2 cellular contexts compared by ENCODE assay signal in genomic region chr3:109372639-109373038, GRCh38.
TF ChIP-seq lines count a peak whose summit lies in the region.

No MANE protein-coding gene starts in this region.

TF ChIP-seq in HepG2, 621 proteins besides CTCF, POLR2A, EP300 and RAD21:
- TF ChIP-seq ZNF891 (CRISPR knock-in tag; IDR thresholded peaks at IDR 0.05) (no peak), SP140L (CRISPR knock-in tag; IDR thresholded peaks at IDR 0.05; ENCODE audit: borderline replicate concordance) (no peak), ZFP90 (CRISPR knock-in tag; IDR thresholded peaks at IDR 0.05; ENCODE audit: borderline replicate concordance) (no peak), CC2D1A (CRISPR knock-in tag; IDR thresholded peaks at IDR 0.05) (no peak), SMAD3 (CRISPR knock-in tag; IDR thresholded peaks at IDR 0.05) (no peak), JDP2 (CRISPR knock-in tag; IDR thresholded peaks at IDR 0.05; ENCODE audit: borderline replicate concordance) (no peak), RFX5 (IDR thresholded peaks at IDR 0.05; ENCODE audit: low read depth, low read length) (no peak), HMG20B (CRISPR knock-in tag; conservative IDR thresholded peaks at IDR 0.05) (no peak), TOPORS (CRISPR knock-in tag; IDR thresholded peaks at IDR 0.05) (no peak), ZKSCAN5 (CRISPR knock-in tag; IDR thresholded peaks at IDR 0.05) (no peak), DDIT3 (CRISPR knock-in tag; IDR thresholded peaks at IDR 0.05) (no peak)

TF ChIP-seq in WTC11, 78 proteins besides CTCF, POLR2A, EP300 and RAD21:
- no peak for TF ChIP-seq CDX4 (CRISPR knock-in tag; IDR thresholded peaks at IDR 0.05; ENCODE audit: borderline replicate concordance)
